1 cellular context compared by ENCODE assay signal in genomic region chr7:108643136-108643535, GRCh38.
TF ChIP-seq lines count a peak whose summit lies in the region.

No MANE protein-coding gene starts in this region.

TF ChIP-seq in K562, 482 proteins besides CTCF, POLR2A, EP300 and RAD21 (continued from another document):
- no peak for TF ChIP-seq ZNF407 (IDR thresholded peaks at IDR 0.05; ENCODE audit: low read depth)
- no peak for TF ChIP-seq ZNF449 (CRISPR knock-in tag; IDR thresholded peaks at IDR 0.05)
- TF ChIP-seq PRDM10 (IDR thresholded peaks at IDR 0.05; ENCODE audit: partially characterized antibody): no peak
- no peak for TF ChIP-seq ZC3H4 (CRISPR knock-in tag; IDR thresholded peaks at IDR 0.05; ENCODE audit: borderline replicate concordance)
- no peak for TF ChIP-seq HNRNPLL (IDR thresholded peaks at IDR 0.05; ENCODE audit: low read depth, low read length, poor library complexity, severe bottlenecking)
- no peak for TF ChIP-seq CHAMP1 (IDR thresholded peaks at IDR 0.05)
- TF ChIP-seq, protein P1, sequence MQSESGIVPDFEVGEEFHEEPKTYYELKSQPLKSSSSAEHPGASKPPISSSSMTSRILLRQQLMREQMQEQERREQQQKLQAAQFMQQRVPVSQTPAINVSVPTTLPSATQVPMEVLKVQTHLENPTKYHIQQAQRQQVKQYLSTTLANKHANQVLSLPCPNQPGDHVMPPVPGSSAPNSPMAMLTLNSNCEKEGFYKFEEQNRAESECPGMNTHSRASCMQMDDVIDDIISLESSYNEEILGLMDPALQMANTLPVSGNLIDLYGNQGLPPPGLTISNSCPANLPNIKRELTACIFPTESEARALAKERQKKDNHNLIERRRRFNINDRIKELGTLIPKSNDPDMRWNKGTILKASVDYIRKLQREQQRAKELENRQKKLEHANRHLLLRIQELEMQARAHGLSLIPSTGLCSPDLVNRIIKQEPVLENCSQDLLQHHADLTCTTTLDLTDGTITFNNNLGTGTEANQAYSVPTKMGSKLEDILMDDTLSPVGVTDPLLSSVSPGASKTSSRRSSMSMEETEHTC (IDR thresholded peaks at IDR 0.05): no peak
- no peak for TF ChIP-seq SP2 (IDR thresholded peaks at IDR 0.05; ENCODE audit: extremely low read depth, low read depth, low read length, poor library complexity, severe bottlenecking)
- TF ChIP-seq FOXJ2 (tag; IDR thresholded peaks at IDR 0.05): no peak
- TF ChIP-seq SMAD1 (IDR thresholded peaks at IDR 0.05; ENCODE audit: low read depth, low read length, partially characterized antibody): no peak
- TF ChIP-seq ELK3 (CRISPR knock-in tag; IDR thresholded peaks at IDR 0.05): no peak
- peak; percentile 53 for TF ChIP-seq MEIS2 (IDR thresholded peaks at IDR 0.05; ENCODE audit: partially characterized antibody)
